Comparison of ENCODE assay signal across 12 cellular contexts in the genomic region with DNA sequence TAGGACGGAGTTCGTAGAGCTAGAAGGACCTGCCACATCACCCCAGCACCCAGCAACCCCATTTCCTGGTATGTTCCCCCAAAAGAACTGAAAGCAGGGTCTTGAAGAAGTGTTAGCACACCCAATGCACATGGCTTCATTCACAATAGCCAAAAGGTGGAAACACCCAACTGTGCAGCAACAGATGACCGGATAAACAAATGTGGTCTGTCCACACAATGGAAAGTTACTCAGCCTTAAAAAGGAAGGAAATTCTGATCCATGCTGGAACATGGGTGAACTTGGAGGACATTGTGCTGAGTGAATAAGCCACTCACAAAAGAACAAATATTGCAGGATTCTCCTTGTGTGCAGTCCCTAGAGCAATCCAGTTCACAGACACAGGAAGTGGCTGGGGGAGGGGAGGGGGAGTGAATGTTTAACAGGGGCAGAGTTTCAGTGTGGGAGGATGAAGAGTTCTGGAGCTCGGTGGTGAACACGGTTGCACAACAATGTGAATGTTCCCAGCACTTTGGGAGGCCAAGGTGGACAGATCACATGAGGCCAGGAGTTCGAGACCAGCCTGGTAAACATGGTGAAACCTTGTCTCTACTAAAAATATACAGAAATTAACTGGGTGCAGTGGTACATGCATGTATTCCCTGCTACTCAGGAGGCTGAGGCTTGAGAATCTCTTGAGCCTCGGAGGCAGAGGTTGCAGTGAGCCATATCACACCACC.
DNase-seq lines count a peak whose midpoint lies in the region; ATAC-seq and TF ChIP-seq lines count a peak whose summit lies in the region.
"Had no signal": no experiment of that assay in that cellular context is flagged by ENCODE, and none has a peak within 500 bp of the region (broad histone marks: within the 10 kb centered on the region; RNA-seq: fewer than 3 reads in every experiment).

No MANE protein-coding gene starts in this region.

- no peaks in the 10 kb centered on the region for H3K36me3 Mint-ChIP-seq in naive thymus-derived CD4-positive, alpha-beta T cell

- 59 to 66% (median 62%) methylated on average over 7 of the region's 7 CpGs for WGBS in stomach, 5 donors

- H3K4me3 Mint-ChIP-seq in naive thymus-derived CD4-positive, alpha-beta T cell: peak overlapping the region in 2 of 10 donors; percentile 47 to 59

- TF ChIP-seq EP300 in stomach (IDR thresholded peaks at IDR 0.05): no peak

- H3K27ac Mint-ChIP-seq in naive thymus-derived CD4-positive, alpha-beta T cell: peak overlapping the region in 6 of 9 donors; percentile 19 to 75 (median 59)

- peak; percentile 3 for DNase-seq in amniotic epithelial cell (ENCODE audit: low read depth)
- DNase-seq in naive thymus-derived CD4-positive, alpha-beta T cell: peak in 3 of 9 donors; percentile 18 to 25 (median 23)
- DNase-seq in NCI-H345 (lab: John Stamatoyannopoulos, UW): no peak
- no peak for DNase-seq in stomach
- no peak for DNase-seq in stimulated activated naive CD4-positive, alpha-beta T cell treated with Interleukin-2 at 50 U/mL for 16 hours (lab: John Stamatoyannopoulos, UW)
- DNase-seq in GF-D8 (lab: John Stamatoyannopoulos, UW): no peak
- DNase-seq: activated T-cell treated with anti-CD3 and anti-CD28 coated beads, Interleukin-2, amount 50 U/mL, for 1 hour; dorsolateral prefrontal cortex; NCI-H2171 had no signal

- TF ChIP-seq CTCF in stomach (IDR thresholded peaks at IDR 0.05): no peak

- no peak overlapping the region for H3K27ac ChIP-seq in naive thymus-derived CD4-positive, alpha-beta T cell (ENCODE audit: low read depth, low read length)
- H3K27ac ChIP-seq in stomach: peak overlapping the region in 2 of 5 donors; percentile 22 to 38
- H3K27ac ChIP-seq: pancreas had no signal

- ATAC-seq in GM18511 (IDR thresholded peaks at IDR 0.05; ENCODE audit: unreplicated experiment) (peak; percentile 83), HG03460 (IDR thresholded peaks at IDR 0.05; ENCODE audit: unreplicated experiment) (peak; percentile 64)
- no peak for ATAC-seq in naive thymus-derived CD4-positive, alpha-beta T cell

- POLR2A ChIA-PET in naive thymus-derived CD4-positive, alpha-beta T cell (lab: Charles Lee): no interaction called here

- peaks cover 6 to 15% (median 12%) of the 10 kb centered on the region in 7 donors for H3K4me1 Mint-ChIP-seq in naive thymus-derived CD4-positive, alpha-beta T cell

- H3K27me3 ChIP-seq in naive thymus-derived CD4-positive, alpha-beta T cell (ENCODE audit: control insufficient read depth in 2 of 2, insufficient read depth in 2 of 2, low read length in 2 of 2): peaks cover 0 to 2% of the 10 kb centered on the region in 2 donors
- H3K27me3 ChIP-seq in stomach: peaks cover 0 to 20% (median 0%) of the 10 kb centered on the region in 3 donors
- H3K27me3 ChIP-seq: dorsolateral prefrontal cortex, pancreas had no signal

- peaks cover 0 to 2% (median 0%) of the 10 kb centered on the region in 11 donors for H3K9me3 Mint-ChIP-seq in naive thymus-derived CD4-positive, alpha-beta T cell

- no peak for TF ChIP-seq POLR2A in stomach (IDR thresholded peaks at IDR 0.05)

- H3K27me3 Mint-ChIP-seq in naive thymus-derived CD4-positive, alpha-beta T cell: peaks cover 0 to 10% (median 4%) of the 10 kb centered on the region in 5 donors

- H3K4me3 ChIP-seq in naive thymus-derived CD4-positive, alpha-beta T cell (ENCODE audit: low read length): no peak overlapping the region
- H3K4me3 ChIP-seq in stomach: no peak overlapping the region
- H3K4me3 ChIP-seq: dorsolateral prefrontal cortex, pancreas had no signal

- H3K4me1 ChIP-seq in naive thymus-derived CD4-positive, alpha-beta T cell (ENCODE audit: control insufficient read depth in 2 of 2, insufficient read depth in 2 of 2, low read length in 2 of 2): peaks cover 0 to 8% of the 10 kb centered on the region in 2 donors
- H3K4me1 ChIP-seq in stomach: peaks cover 0 to 6% (median 0%) of the 10 kb centered on the region in 4 donors
- H3K4me1 ChIP-seq: pancreas had no signal

- no peaks in the 10 kb centered on the region for H3K9me3 ChIP-seq in naive thymus-derived CD4-positive, alpha-beta T cell (ENCODE audit: control insufficient read depth in 2 of 3, low read length in 3 of 3)
- peaks cover 0 to 4% (median 0%) of the 10 kb centered on the region in 4 donors for H3K9me3 ChIP-seq in stomach
- H3K9me3 ChIP-seq: pancreas had no signal

- CTCF ChIA-PET in naive thymus-derived CD4-positive, alpha-beta T cell (lab: Charles Lee): no interaction called here

- intact Hi-C loops in naive thymus-derived CD4-positive, alpha-beta T cell (cut with micrococcal nuclease): no loop called here
- intact Hi-C loops in stomach (cut with DNase I; ENCODE audit: low total_unique reads): no loop called here

- H3K36me3 ChIP-seq in naive thymus-derived CD4-positive, alpha-beta T cell (ENCODE audit: control insufficient read depth in 2 of 3, insufficient read depth in 3 of 3, low read length in 3 of 3): no peaks in the 10 kb centered on the region
- no peaks in the 10 kb centered on the region for H3K36me3 ChIP-seq in stomach
- H3K36me3 ChIP-seq: pancreas had no signal
